ENCODE assay signal across 8 cellular contexts in the genomic region with DNA sequence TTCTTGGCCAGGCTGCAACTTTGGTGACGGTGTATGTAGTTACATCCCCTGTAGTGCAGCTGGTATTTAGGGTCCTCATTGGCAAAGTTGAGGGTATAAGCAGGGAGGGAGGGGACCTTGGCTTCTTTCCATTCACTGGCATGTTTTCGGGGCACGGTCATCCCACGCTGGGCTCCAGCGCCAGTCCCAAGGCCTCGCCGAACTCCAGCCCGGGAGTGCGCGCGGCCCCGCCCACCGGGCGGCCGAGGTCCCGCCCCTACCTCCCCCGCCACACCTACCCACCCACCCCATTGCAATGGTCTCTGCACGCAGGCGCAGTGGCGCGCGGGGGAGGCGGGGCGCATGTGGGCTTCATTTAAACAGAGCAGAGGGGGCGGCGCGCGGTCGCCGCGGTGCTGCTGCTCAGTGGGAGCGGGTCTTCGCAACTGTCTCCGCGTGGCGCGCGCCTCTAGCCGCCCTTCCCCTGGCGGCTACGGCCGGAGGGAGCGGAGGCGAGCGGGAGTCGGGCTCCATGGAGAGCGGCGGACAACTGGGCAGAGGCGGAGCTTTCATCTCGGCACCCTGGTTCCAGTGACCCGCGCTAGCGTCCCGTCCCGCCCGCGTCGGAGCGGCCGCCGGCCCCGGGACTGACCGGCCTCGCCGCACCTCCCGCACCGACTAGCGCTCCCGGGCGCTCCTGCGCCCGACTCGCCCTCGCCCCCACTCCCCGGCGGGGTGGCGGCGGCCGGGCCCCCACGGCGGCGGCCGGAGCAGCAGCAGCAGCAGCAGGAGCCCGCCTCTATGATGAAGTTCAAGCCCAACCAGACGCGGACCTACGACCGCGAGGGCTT. TPM values are rescaled to one million over a fixed set of nuclear protein-coding genes. Genes with fewer than 3 reads are reported as not detected.
DNase-seq lines count a peak whose midpoint lies in the region; ATAC-seq and TF ChIP-seq lines count a peak whose summit lies in the region.
"Not testable (repeated sequence)": the region's sequence is repeated elsewhere in the genome, so short reads cannot be mapped to it uniquely, and the experiment has no call there.

A gene (plus strand): TSS at position 383 of the 830 bp plus-strand sequence. CDS start 398 bp downstream, at position 781.

- H3K4me1 Mint-ChIP-seq in CD14-positive monocyte = peaks cover 66% of the 10 kb centered on the region

- not testable (repeated sequence) for H3K36me3 Mint-ChIP-seq in CD14-positive monocyte

- H3K4me1 ChIP-seq in right lobe of liver = peaks cover 4 to 49% (median 17%) of the 10 kb centered on the region in 4 donors

- not testable (repeated sequence) for H3K36me3 ChIP-seq in right lobe of liver

- intact Hi-C loops in CD14-positive monocyte (cut with micrococcal nuclease) = loop anchor here in 1 of 2 donors (5.0 kb wide), 1 partner anchor 390 kb away; no protein-coding TSS in a partner anchor
- intact Hi-C loops in right lobe of liver (cut with DNase I) = not testable (repeated sequence)

- H3K4me3 ChIP-seq in right lobe of liver = peak within 1 kb of the TSS; percentile 75 to 80 (median 79)

- not testable (repeated sequence) for H3K27me3 Mint-ChIP-seq in CD14-positive monocyte (ENCODE audit: low read depth in 3 of 3)

- DNase-seq in CD14-positive monocyte (ENCODE audit: low spot score) = peak; percentile 93
- peak; percentile 98 for DNase-seq in NCI-H82 (lab: John Stamatoyannopoulos, UW)
- DNase-seq in activated CD4-positive, alpha-beta T cell treated with anti-CD3 and anti-CD28 coated beads, Interleukin-2, amount 50 U/mL, for 4 hours = peak; percentile 97 to 98
- peak; percentile 97 for DNase-seq in dermis blood vessel endothelial cell
- DNase-seq in right lobe of liver = peak; percentile 98 to 99 (median 99)
- DNase-seq in stimulated activated CD4-positive, alpha-beta T cell treated with anti-CD3 and anti-CD28 coated beads, Interleukin-4, amount 100 ng/mL, for 24 hours = peak; percentile 96

- TF ChIP-seq POLR2A in right lobe of liver (IDR thresholded peaks at IDR 0.05) = peak; percentile 92

- not testable (repeated sequence) for H3K9me3 Mint-ChIP-seq in CD14-positive monocyte

- H3K9me3 ChIP-seq in right lobe of liver = not testable (repeated sequence)

- H3K4me3 Mint-ChIP-seq in CD14-positive monocyte = peak within 1 kb of the TSS; percentile 97 to 100

- H3K27me3 ChIP-seq in right lobe of liver = not testable (repeated sequence)

- peak within 1 kb of the TSS; percentile 93 to 98 (median 96) for H3K27ac Mint-ChIP-seq in CD14-positive monocyte

- not testable (repeated sequence) for TF ChIP-seq CTCF in CD14-positive monocyte (IDR thresholded peaks at IDR 0.05)
- peak in 1 of 4 donors; percentile 13 for TF ChIP-seq CTCF in right lobe of liver (IDR thresholded peaks at IDR 0.05)

- 2% methylated on average over 7 of the region's 89 CpGs for WGBS in right lobe of liver (ENCODE audit: insufficient coverage, low coverage, low lambda C conversion rate, missing lambda C conversion rate)

- H3K27ac ChIP-seq in right lobe of liver = peak within 1 kb of the TSS; percentile 94 to 99 (median 95)

- ATAC-seq in GM19438 (IDR thresholded peaks at IDR 0.05; ENCODE audit: low read depth, unreplicated experiment) (peak; percentile 51), HG03571 (IDR thresholded peaks at IDR 0.05; ENCODE audit: unreplicated experiment) (peak; percentile 77), right lobe of liver (peak; percentile 85 to 94 (median 88))

RNA-seq across cellular contexts. Expression of the gene that starts here (rescaled TPM):
- polyA plus RNA-seq in CD14-positive monocyte = 10 to 100 TPM; 35.6 to 43.8 TPM
- total RNA-seq in dermis blood vessel endothelial cell (154 and 162 TPM in 2 replicates), right lobe of liver (10 to 100 TPM; 13.1 to 23.1 (median 20.3) TPM)

Comparison
In these comparisons a context has a peak if more than half of its experiments do, and no peak if none do; other contexts are left out.
1. Peak in every context shown above with its lines: DNase-seq, ATAC-seq, H3K4me3 ChIP-seq and H3K27ac ChIP-seq.